25 cellular contexts compared by ENCODE assay signal in the genomic region with DNA sequence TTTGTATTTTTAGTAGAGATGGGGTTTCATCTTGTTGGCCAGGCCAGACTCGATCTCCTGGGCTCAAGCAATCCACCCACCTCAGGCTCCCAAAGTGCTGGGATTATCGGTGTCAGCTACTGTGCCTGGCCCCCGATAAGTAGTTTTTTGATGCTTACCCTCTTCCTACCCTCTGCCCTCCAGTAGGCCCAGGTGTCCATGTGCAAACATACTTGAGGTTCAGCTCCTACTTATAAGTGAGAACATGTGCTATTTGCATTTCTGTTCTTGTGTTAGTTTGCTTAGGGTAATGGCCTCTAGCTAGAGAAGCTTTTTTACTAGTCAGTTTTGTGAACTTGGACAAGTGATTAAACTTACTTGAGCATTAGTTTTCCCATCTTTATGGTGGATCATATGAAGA.
"Had no signal": no experiment of that assay in that cellular context is flagged by ENCODE, and none has a peak within 500 bp of the region (broad histone marks: within the 10 kb centered on the region; RNA-seq: fewer than 3 reads in every experiment).

No MANE protein-coding gene starts in this region.

- ATAC-seq: stimulated activated effector memory CD8-positive, alpha-beta T cell treated with anti-CD3 and anti-CD28 coated beads, Interleukin-12 subunit alpha, Interleukin-12 subunit beta, amount 100 ng/mL, for 72 hours; stimulated activated memory B cell treated with anti-CD40 and anti-IgM and Interleukin-4, amounts not matched to agents 10 μg/mL and 1 μg/mL and 100 μg/mL, for 72 hours; stimulated activated naive B cell treated with anti-CD40 and anti-IgM and Interleukin-4, amounts not matched to agents 10 μg/mL and 1 μg/mL and 100 μg/mL, for 72 hours; stimulated activated naive CD8-positive, alpha-beta T cell treated with anti-CD3 and anti-CD28 coated beads, Interleukin-15, amount 100 ng/mL, for 72 hours; stimulated activated naive CD8-positive, alpha-beta T cell treated with anti-CD3 and anti-CD28 coated beads, Interleukin-15, Interleukin-2, amounts not matched to agents 100 U/mL and 50 U/mL, for 24 hours had no signal

- H3K36me3 ChIP-seq: stomach, suprapubic skin, thoracic aorta, thyroid gland, tibial artery, tibial nerve, transverse colon, upper lobe of left lung, uterus, vagina had no signal

- H3K9me3 ChIP-seq: stomach, suprapubic skin, testis, thoracic aorta, thyroid gland, tibial artery, tibial nerve, transverse colon, upper lobe of left lung, uterus, vagina had no signal

- DNase-seq: stimulated activated CD4-positive, alpha-beta T cell treated with anti-CD3 and anti-CD28 coated beads, Interleukin-2, amount 100 ng/mL, for 48 hours; stimulated activated CD4-positive, alpha-beta T cell treated with anti-CD3 and anti-CD28 coated beads, Interleukin-4, amount 100 ng/mL, for 1 hour; stimulated activated CD4-positive, alpha-beta T cell treated with anti-CD3 and anti-CD28 coated beads, Interleukin-4, amount 100 ng/mL, for 24 hours; stimulated activated CD4-positive, alpha-beta T cell treated with anti-CD3 and anti-CD28 coated beads, Interleukin-4, amount 100 ng/mL, for 4 hours; stimulated activated CD8-positive, alpha-beta memory T cell treated with anti-CD3 and anti-CD28 coated beads, Interleukin-4, amount 100 ng/mL, for 48 hours; stimulated activated naive B cell treated with anti-CD40 and anti-IgM and Interleukin-4, amounts not matched to agents 10 μg/mL and 1 μg/mL and 100 μg/mL, for 72 hours; stimulated activated naive CD4-positive, alpha-beta T cell; stimulated activated naive CD4-positive, alpha-beta T cell treated with Interleukin-2 at 50 U/mL for 16 hours; stimulated activated naive CD8-positive, alpha-beta T cell treated with anti-CD3 and anti-CD28 coated beads, Interleukin-15, amount 100 ng/mL, for 72 hours; stimulated activated naive CD8-positive, alpha-beta T cell treated with anti-CD3 and anti-CD28 coated beads, Interleukin-15, Interleukin-2, amounts not matched to agents 100 U/mL and 50 U/mL, for 24 hours; stomach; substantia nigra; testis; thyroid gland; tibial artery; transverse colon; trophoblast cell; upper lobe of left lung; uterus had no signal

- H3K4me1 ChIP-seq: stomach, suprapubic skin, testis, thyroid gland, tibial artery, tibial nerve, transverse colon, uterus, vagina had no signal

- H3K27me3 ChIP-seq: stomach, testis, thyroid gland, tibial artery, tibial nerve, transverse colon, upper lobe of left lung, uterus, vagina had no signal

- H3K4me3 ChIP-seq: stomach, suprapubic skin, testis, thoracic aorta, thyroid gland, tibial artery, tibial nerve, transverse colon, upper lobe of left lung, uterus, vagina had no signal

- H3K27ac ChIP-seq: stomach, suprapubic skin, testis, thoracic aorta, thyroid gland, tibial artery, tibial nerve, transverse colon, upper lobe of left lung, uterus, vagina had no signal
